Comparison of ENCODE assay signal across 1 cellular context in the genomic region with DNA sequence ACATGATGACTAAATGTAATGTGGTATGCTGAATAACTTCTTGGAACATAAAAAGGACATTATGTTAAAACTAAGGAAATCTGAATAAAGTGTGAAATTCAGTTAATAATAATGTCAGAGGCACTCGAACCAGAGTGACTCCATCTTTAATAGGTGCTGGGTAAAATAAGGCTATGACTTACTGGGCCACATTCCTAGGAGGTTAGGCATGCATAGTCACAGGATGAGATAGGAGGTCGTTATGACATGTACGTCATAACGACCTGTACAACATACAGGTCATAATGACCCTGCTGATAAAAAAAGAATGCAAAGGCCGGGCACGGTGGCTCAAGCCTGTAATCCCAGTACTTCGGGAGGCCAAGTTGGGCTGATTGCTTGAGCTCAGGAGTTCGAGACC.
A peak's percentile ranks its signal among the peaks of the same experiment; 100 is the strongest.
TF ChIP-seq lines count a peak whose summit lies in the region.

No MANE protein-coding gene starts in this region.

TF ChIP-seq in HepG2, 621 proteins besides CTCF, POLR2A, EP300 and RAD21 (continued from another document):
- TF ChIP-seq LCORL (IDR thresholded peaks at IDR 0.05) (no peak), LCORL (CRISPR knock-in tag; IDR thresholded peaks at IDR 0.05) (no peak), CREB1 (IDR thresholded peaks at IDR 0.05) (peak; percentile 35; the same call in 1 of the 2 replicates), CREB1 (CRISPR knock-in tag; IDR thresholded peaks at IDR 0.05) (no peak)
